8 cellular contexts compared by ENCODE assay signal in the genomic region with DNA sequence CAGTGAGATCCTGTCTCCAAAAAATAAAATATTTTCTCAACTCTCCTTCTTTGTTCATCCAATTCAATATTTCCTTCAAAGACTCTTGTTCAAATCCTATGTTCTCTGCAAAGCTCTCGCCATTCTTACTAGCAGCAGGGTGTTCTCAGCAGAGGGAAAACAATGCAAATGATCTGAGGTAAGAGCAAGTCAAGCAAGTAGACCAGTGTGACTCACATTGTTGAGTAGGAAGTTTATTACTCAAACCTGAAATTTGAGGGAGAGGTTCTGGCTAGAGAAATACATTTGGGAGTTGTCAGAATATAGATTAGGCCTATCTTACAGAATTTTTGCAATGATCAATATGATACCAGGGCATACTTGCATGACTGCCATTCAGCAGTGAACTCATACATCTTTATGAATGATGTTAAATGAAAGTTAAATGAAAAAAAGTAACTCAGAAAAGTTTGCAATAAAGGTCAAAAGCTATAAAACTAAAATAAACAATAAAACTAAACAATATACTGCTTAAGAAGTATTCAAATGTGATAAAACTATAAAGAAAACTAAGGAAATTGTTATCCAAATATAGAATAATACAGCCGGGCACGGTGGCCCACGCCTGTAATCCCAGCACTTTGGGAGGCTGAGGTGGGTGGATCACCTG. TPM values are rescaled to one million over a fixed set of nuclear protein-coding genes. Genes with fewer than 3 reads are reported as not detected.
DNase-seq lines count a peak whose midpoint lies in the region; ATAC-seq and TF ChIP-seq lines count a peak whose summit lies in the region.
"Had no signal": no experiment of that assay in that cellular context is flagged by ENCODE, and none has a peak within 500 bp of the region (broad histone marks: within the 10 kb centered on the region; RNA-seq: fewer than 3 reads in every experiment).

No MANE protein-coding gene starts in this region.

- H3K36me3 Mint-ChIP-seq in activated T-helper 1 cell treated with anti-CD3 and anti-CD28 coated beads, Interleukin-12 subunit alpha, Interleukin-12 subunit beta, Interleukin-2, Interleukin-4 antibody, amounts not matched to agents 30 ng/mL and 10 ng/mL and 1 ng/mL, durations not matched to agents 14 hours and 24 hours and 36 hours (ENCODE audit: low read depth) = peaks cover 29% of the 10 kb centered on the region

- peak overlapping the region; percentile 46 for H3K27ac Mint-ChIP-seq in activated T-helper 1 cell treated with anti-CD3 and anti-CD28 coated beads, Interleukin-12 subunit alpha, Interleukin-12 subunit beta, Interleukin-2, Interleukin-4 antibody, amounts not matched to agents 30 ng/mL and 10 ng/mL and 1 ng/mL, durations not matched to agents 14 hours and 24 hours and 36 hours

- DNase-seq in activated T-helper 1 cell treated with anti-CD3 and anti-CD28 coated beads, Interleukin-12 subunit alpha, Interleukin-12 subunit beta, Interleukin-2, Interleukin-4 antibody, amounts not matched to agents 30 ng/mL and 10 ng/mL and 1 ng/mL, durations not matched to agents 14 hours and 24 hours and 36 hours (ENCODE audit: low spot score) = no peak
- DNase-seq in mucosa of descending colon (no peak), OCI-M1 (lab: John Stamatoyannopoulos, UW) (no peak), NCI-H187 (lab: John Stamatoyannopoulos, UW) (no peak), erythroblast (lab: John Stamatoyannopoulos, UW) (no peak)
- DNase-seq: NCI-H526 treated with DMSO at 0.1 percent for 48 hours had no signal

- no peak overlapping the region for H3K4me3 Mint-ChIP-seq in activated T-helper 1 cell treated with anti-CD3 and anti-CD28 coated beads, Interleukin-12 subunit alpha, Interleukin-12 subunit beta, Interleukin-2, Interleukin-4 antibody, amounts not matched to agents 30 ng/mL and 10 ng/mL and 1 ng/mL, durations not matched to agents 14 hours and 24 hours and 36 hours

- no peaks in the 10 kb centered on the region for H3K36me3 ChIP-seq in mucosa of descending colon (ENCODE audit: low read depth)

- peaks cover 48% of the 10 kb centered on the region for H3K4me1 Mint-ChIP-seq in activated T-helper 1 cell treated with anti-CD3 and anti-CD28 coated beads, Interleukin-12 subunit alpha, Interleukin-12 subunit beta, Interleukin-2, Interleukin-4 antibody, amounts not matched to agents 30 ng/mL and 10 ng/mL and 1 ng/mL, durations not matched to agents 14 hours and 24 hours and 36 hours (ENCODE audit: low read depth)

- intact Hi-C loops in activated T-helper 1 cell treated with anti-CD3 and anti-CD28 coated beads, Interleukin-12 subunit alpha, Interleukin-12 subunit beta, Interleukin-2, Interleukin-4 antibody, amounts not matched to agents 30 ng/mL and 10 ng/mL and 1 ng/mL, durations not matched to agents 14 hours and 24 hours and 36 hours (cut with micrococcal nuclease) = no loop called here
- intact Hi-C loops in mucosa of descending colon (cut with DNase I, micrococcal nuclease) = no loop called here

- no peak for TF ChIP-seq POLR2A in erythroblast (IDR thresholded peaks at IDR 0.05; ENCODE audit: low read length)

- no peak for TF ChIP-seq CTCF in mucosa of descending colon (IDR thresholded peaks at IDR 0.05)

- no peaks in the 10 kb centered on the region for H3K9me3 Mint-ChIP-seq in activated T-helper 1 cell treated with anti-CD3 and anti-CD28 coated beads, Interleukin-12 subunit alpha, Interleukin-12 subunit beta, Interleukin-2, Interleukin-4 antibody, amounts not matched to agents 30 ng/mL and 10 ng/mL and 1 ng/mL, durations not matched to agents 14 hours and 24 hours and 36 hours

- no peaks in the 10 kb centered on the region for H3K27me3 Mint-ChIP-seq in activated T-helper 1 cell treated with anti-CD3 and anti-CD28 coated beads, Interleukin-12 subunit alpha, Interleukin-12 subunit beta, Interleukin-2, Interleukin-4 antibody, amounts not matched to agents 30 ng/mL and 10 ng/mL and 1 ng/mL, durations not matched to agents 14 hours and 24 hours and 36 hours (ENCODE audit: insufficient read depth)

- peaks cover 13% of the 10 kb centered on the region for H3K4me1 ChIP-seq in mucosa of descending colon (ENCODE audit: low read depth)

- no peak overlapping the region for H3K4me3 ChIP-seq in mucosa of descending colon

- ATAC-seq in GM18870 (IDR thresholded peaks at IDR 0.05; ENCODE audit: unreplicated experiment) (peak; percentile 74), HG02763 (IDR thresholded peaks at IDR 0.05; ENCODE audit: unreplicated experiment) (peak; percentile 54), mucosa of descending colon (peak; percentile 89)

- no peaks in the 10 kb centered on the region for H3K9me3 ChIP-seq in mucosa of descending colon

RNA-seq across cellular contexts. Expression of gene IDE, which starts 5.8 kb away (rescaled TPM):
- total RNA-seq in activated T-helper 1 cell treated with anti-CD3 and anti-CD28 coated beads, Interleukin-12 subunit alpha, Interleukin-12 subunit beta, Interleukin-2, Interleukin-4 antibody, amounts not matched to agents 30 ng/mL and 10 ng/mL and 1 ng/mL, durations not matched to agents 14 hours and 24 hours and 36 hours = 43.4 and 54.5 TPM in 2 replicates
- 10 to 100 TPM; 36.6 to 48.7 (median 41.6) TPM for total RNA-seq in mucosa of descending colon

RNA-seq across cellular contexts. Expression of gene KIF11, which starts 24.9 kb away (rescaled TPM):
- total RNA-seq in activated T-helper 1 cell treated with anti-CD3 and anti-CD28 coated beads, Interleukin-12 subunit alpha, Interleukin-12 subunit beta, Interleukin-2, Interleukin-4 antibody, amounts not matched to agents 30 ng/mL and 10 ng/mL and 1 ng/mL, durations not matched to agents 14 hours and 24 hours and 36 hours = 37.3 and 38.7 TPM in 2 replicates
- total RNA-seq in mucosa of descending colon = 10 to 100 TPM in 1 of 3 donors, 1 to 10 TPM in 2; 1.7 to 14.6 (median 3.2) TPM
